Comparison of ENCODE assay signal across 32 cellular contexts in the genomic region with DNA sequence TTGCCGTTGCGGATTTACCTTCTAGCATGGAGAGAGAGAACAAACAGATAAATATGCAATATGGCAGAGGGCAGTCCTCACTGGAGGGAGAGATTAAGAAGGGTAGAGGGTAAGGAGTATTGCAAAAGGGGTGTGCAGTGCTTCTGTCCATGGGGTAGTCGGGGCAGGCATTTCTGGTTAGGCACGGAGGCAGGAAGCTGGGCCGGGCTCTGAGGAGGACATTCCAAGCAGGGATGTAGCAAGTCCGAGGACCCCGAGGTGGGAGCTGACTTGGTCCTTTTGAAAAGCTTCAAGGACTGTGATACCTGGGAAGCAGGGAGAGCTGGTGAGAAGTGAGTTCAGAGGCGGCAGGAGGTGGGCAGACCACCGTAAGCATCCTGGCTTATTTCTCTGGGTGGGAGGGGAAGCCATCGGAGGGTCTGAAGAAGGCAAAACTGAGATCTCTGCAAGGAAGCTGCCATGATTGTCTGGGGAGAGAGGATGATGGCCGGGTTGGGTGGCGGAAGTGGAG.
"Had no signal": no experiment of that assay in that cellular context is flagged by ENCODE, and none has a peak within 500 bp of the region (broad histone marks: within the 10 kb centered on the region; RNA-seq: fewer than 3 reads in every experiment).

No MANE protein-coding gene starts in this region.

- H3K79me2 ChIP-seq: hepatocyte had no signal

- H3K4me2 ChIP-seq: hepatocyte had no signal

- DNase-seq: activated B cell treated with CpG ODN at 0.5 μM for 24 hours; activated CD4-positive, alpha-beta T cell treated with anti-CD3 and anti-CD28 coated beads for 48 hours; activated CD4-positive, alpha-beta T cell treated with anti-CD3 and anti-CD28 coated beads, Interleukin-2, amount 50 U/mL, for 1 hour; activated CD4-positive, alpha-beta T cell treated with anti-CD3 and anti-CD28 coated beads, Interleukin-2, amount 50 U/mL, for 48 hours; activated CD8-positive, alpha-beta memory T cell treated with anti-CD3 and anti-CD28 coated beads for 24 hours; activated CD8-positive, alpha-beta T cell treated with anti-CD3 and anti-CD28 coated beads for 36 hours; activated effector memory CD4-positive, alpha-beta T cell treated with Interleukin-2 at 50 U/mL for 16 hours; activated gamma-delta T cell treated with Interleukin-2 at 50 U/mL for 16 hours; activated naive CD4-positive, alpha-beta T cell treated with anti-CD3 and anti-CD28 coated beads for 36 hours; activated naive CD8-positive, alpha-beta T cell treated with anti-CD3 and anti-CD28 coated beads, Interleukin-2, amount 50 U/mL, for 24 hours; activated T-cell treated with anti-CD3 and anti-CD28 coated beads, Interleukin-2, amount 50 U/mL, for 4 hours; adrenal gland; amygdala; aorta; body of pancreas; caudate nucleus; effector memory CD4-positive, alpha-beta T cell; endodermal cell; erythroblast; esophagus squamous epithelium; foreskin melanocyte; heart right ventricle; T-cell; T1000; WERI-Rb-1 had no signal

- H2AFZ ChIP-seq: hepatocyte had no signal

- H3K4me3 Mint-ChIP-seq: activated CD8-positive, alpha-beta T cell treated with anti-CD3 and anti-CD28 coated beads for 36 hours; activated naive CD4-positive, alpha-beta T cell treated with anti-CD3 and anti-CD28 coated beads for 36 hours; activated naive CD8-positive, alpha-beta T cell treated with anti-CD3 and anti-CD28 coated beads, Interleukin-2, amount 50 U/mL, for 24 hours; activated T-cell treated with anti-CD3 and anti-CD28 coated beads, Interleukin-2, amount 50 U/mL, for 4 hours; activated T-helper 17 cell treated with anti-CD3 and anti-CD28 coated beads, Interleukin-2, amount 50 U/mL, for 72 hours; endodermal cell; T-cell; T-helper 1 cell treated with Interleukin-12 subunit alpha and Interleukin-12 subunit beta and Interleukin-4 antibody, amounts not matched to agents 30 μg/mL and 1 μg/mL, for 36 hours; T-helper 2 cell treated with Interferon-gamma antibody and Interleukin-4, amounts not matched to agents 5 μg/mL and 100 μg/mL, for 36 hours had no signal

- H3K4me1 ChIP-seq: adrenal gland, esophagus squamous epithelium, heart right ventricle had no signal

- H3K9me3 Mint-ChIP-seq: activated B cell treated with CpG ODN at 0.5 μM for 24 hours; activated CD8-positive, alpha-beta T cell treated with anti-CD3 and anti-CD28 coated beads for 36 hours; activated naive CD4-positive, alpha-beta T cell treated with anti-CD3 and anti-CD28 coated beads for 36 hours; activated naive CD8-positive, alpha-beta T cell treated with anti-CD3 and anti-CD28 coated beads, Interleukin-2, amount 50 U/mL, for 24 hours; activated T-cell treated with anti-CD3 and anti-CD28 coated beads, Interleukin-2, amount 50 U/mL, for 4 hours; activated T-helper 17 cell treated with anti-CD3 and anti-CD28 coated beads, Interleukin-2, amount 50 U/mL, for 72 hours; endodermal cell; T-cell; T-helper 1 cell treated with Interleukin-12 subunit alpha and Interleukin-12 subunit beta and Interleukin-4 antibody, amounts not matched to agents 30 μg/mL and 1 μg/mL, for 36 hours; T-helper 2 cell treated with Interferon-gamma antibody and Interleukin-4, amounts not matched to agents 5 μg/mL and 100 μg/mL, for 36 hours had no signal

- ATAC-seq: activated CD4-positive, CD25-positive, alpha-beta regulatory T cell treated with anti-CD3 and anti-CD28 coated beads, Interleukin-2, amount 50 U/mL, for 24 hours; activated CD8-positive, alpha-beta T cell treated with anti-CD3 and anti-CD28 coated beads for 36 hours; activated naive CD4-positive, alpha-beta T cell treated with anti-CD3 and anti-CD28 coated beads, Interleukin-2, amount 50 U/mL, for 72 hours; activated naive CD8-positive, alpha-beta T cell treated with anti-CD3 and anti-CD28 coated beads, Interleukin-2, amount 50 U/mL, for 24 hours; activated T-cell treated with anti-CD3 and anti-CD28 coated beads, Interleukin-2, amount 50 U/mL, for 4 hours; activated T-helper 17 cell treated with anti-CD3 and anti-CD28 coated beads, Interleukin-2, amount 50 U/mL, for 72 hours; body of pancreas; gastroesophageal sphincter; heart right ventricle; T-cell had no signal

- H3K4me3 ChIP-seq: adrenal gland, body of pancreas, esophagus squamous epithelium, gastroesophageal sphincter, heart right ventricle, hepatocyte had no signal

- H3K27me3 ChIP-seq: adrenal gland, body of pancreas, esophagus squamous epithelium, gastroesophageal sphincter, hepatocyte had no signal

- H3K27ac ChIP-seq: adrenal gland, body of pancreas, esophagus squamous epithelium, gastroesophageal sphincter, hepatocyte, WERI-Rb-1 had no signal

- H3K36me3 ChIP-seq: adrenal gland, esophagus squamous epithelium, gastroesophageal sphincter, heart right ventricle, WERI-Rb-1 had no signal

- H3K4me1 Mint-ChIP-seq: activated naive CD8-positive, alpha-beta T cell treated with anti-CD3 and anti-CD28 coated beads, Interleukin-2, amount 50 U/mL, for 24 hours; T-cell had no signal

- H3K36me3 Mint-ChIP-seq: T-cell had no signal

- H3K9me3 ChIP-seq: adrenal gland, body of pancreas, esophagus squamous epithelium, gastroesophageal sphincter, heart right ventricle had no signal

- H3K27ac Mint-ChIP-seq: activated B cell treated with CpG ODN at 0.5 μM for 24 hours; activated CD8-positive, alpha-beta T cell treated with anti-CD3 and anti-CD28 coated beads for 36 hours; activated naive CD4-positive, alpha-beta T cell treated with anti-CD3 and anti-CD28 coated beads for 36 hours; activated naive CD4-positive, alpha-beta T cell treated with anti-CD3 and anti-CD28 coated beads, Interleukin-2, amount 50 U/mL, for 72 hours; activated naive CD8-positive, alpha-beta T cell treated with anti-CD3 and anti-CD28 coated beads, Interleukin-2, amount 50 U/mL, for 24 hours; activated T-helper 17 cell treated with anti-CD3 and anti-CD28 coated beads, Interleukin-2, amount 50 U/mL, for 72 hours; endodermal cell; T-cell; T-helper 1 cell treated with Interleukin-12 subunit alpha and Interleukin-12 subunit beta and Interleukin-4 antibody, amounts not matched to agents 30 μg/mL and 1 μg/mL, for 36 hours; T-helper 2 cell treated with Interferon-gamma antibody and Interleukin-4, amounts not matched to agents 5 μg/mL and 100 μg/mL, for 36 hours had no signal
